In genomic region chr12:48817957-48818830, GRCh38 we compare ENCODE assay signal across 8 cellular contexts. TPM values are rescaled to one million over a fixed set of nuclear protein-coding genes. Genes with fewer than 3 reads are reported as not detected.
DNase-seq lines count a peak whose midpoint lies in the region; ATAC-seq and TF ChIP-seq lines count a peak whose summit lies in the region.

TSS of gene CACNB3 (plus strand) at chr12:48818496. CDS start at chr12:48818930, 434 bp downstream.

- intact Hi-C loops in body of pancreas (cut with DNase I), result no loop called here

- peak within 1 kb of the TSS; percentile 96 for H3K4me2 ChIP-seq in smooth muscle cell

- peak within 1 kb of the TSS; percentile 91 for H2AFZ ChIP-seq in smooth muscle cell (ENCODE audit: low read depth)

- DNase-seq in NCI-H446 (lab: John Stamatoyannopoulos, UW), result peak; percentile 14 to 56
- DNase-seq in NCI-H446 treated with DMSO at 0.1 percent for 48 hours (lab: John Stamatoyannopoulos, UW), result no peak
- DNase-seq in NCI-H128 (lab: John Stamatoyannopoulos, UW; ENCODE audit: unreplicated experiment), result peak; percentile 90
- peak; percentile 68 for DNase-seq in UCSD-AML1 (lab: John Stamatoyannopoulos, UW; ENCODE audit: unreplicated experiment)
- DNase-seq in body of pancreas, result peak; percentile 55 to 67 (median 64)
- peak; percentile 81 for DNase-seq in iPS-NIHi7 (ENCODE audit: extremely low spot score)
- no peak for DNase-seq in smooth muscle cell (lab: John Stamatoyannopoulos, UW; ENCODE audit: unreplicated experiment)

- H3K9ac ChIP-seq in smooth muscle cell (ENCODE audit: low read depth), result peak within 1 kb of the TSS; percentile 56

- TF ChIP-seq POLR2A in body of pancreas (IDR thresholded peaks at IDR 0.05), result peak in 1 of 3 donors; percentile 20

- no peak for TF ChIP-seq CTCF in body of pancreas (IDR thresholded peaks at IDR 0.05)
- no peak for TF ChIP-seq CTCF in smooth muscle cell (IDR thresholded peaks at IDR 0.05; ENCODE audit: borderline replicate concordance, insufficient read depth, poor library complexity, severe bottlenecking)

- H3K27me3 ChIP-seq in body of pancreas (no peaks in the 10 kb centered on the region), smooth muscle cell (ENCODE audit: low read depth) (no peaks in the 10 kb centered on the region)

- H3K4me3 ChIP-seq in body of pancreas (peak within 1 kb of the TSS; percentile 36 to 57), smooth muscle cell (peak within 1 kb of the TSS; percentile 87)

- peaks cover 36% of the 10 kb centered on the region for H3K4me1 ChIP-seq in body of pancreas
- H3K4me1 ChIP-seq in smooth muscle cell (ENCODE audit: low read depth), result peaks cover 33% of the 10 kb centered on the region

- H3F3A ChIP-seq in smooth muscle cell (ENCODE audit: low read depth), result no peaks in the 10 kb centered on the region

- H3K36me3 ChIP-seq in body of pancreas (replicated peaks in 1 of 2; ENCODE audit: insufficient read depth in 1 of 2, low read depth in 2 of 2), result no peaks in the 10 kb centered on the region
- H3K36me3 ChIP-seq in smooth muscle cell (ENCODE audit: low read depth), result no peaks in the 10 kb centered on the region

- no peaks in the 10 kb centered on the region for H3K9me3 ChIP-seq in body of pancreas
- no peaks in the 10 kb centered on the region for H3K9me3 ChIP-seq in smooth muscle cell (replicated peaks; ENCODE audit: low read depth)

- H4K20me1 ChIP-seq in smooth muscle cell (ENCODE audit: low read depth), result peaks cover 13% of the 10 kb centered on the region

- H3K27ac ChIP-seq in body of pancreas (no peak within 1 kb of the TSS), smooth muscle cell (ENCODE audit: low read depth) (no peak within 1 kb of the TSS)

- 0 to 1% methylated on average over 34 to 75 of the region's 78 CpGs for WGBS in body of pancreas, 2 donors
- WGBS in smooth muscle cell (ENCODE audit: low lambda C conversion rate), result 3% methylated on average over 7 of the region's 78 CpGs

- no peaks in the 10 kb centered on the region for H3K79me2 ChIP-seq in smooth muscle cell (ENCODE audit: low read depth)

- ATAC-seq in body of pancreas, result no peak
- ATAC-seq in HG03039 (IDR thresholded peaks at IDR 0.05; ENCODE audit: unreplicated experiment), result no peak

RNA-seq across cellular contexts. Expression of gene CACNB3, which starts in this region (rescaled TPM):
- total RNA-seq in body of pancreas, result 1 to 10 TPM; 4.0 to 6.7 TPM
- 16.7 and 18.5 TPM in 2 replicates for total RNA-seq in smooth muscle cell
- 21.7 and 33.4 TPM in 2 replicates for polyA plus RNA-seq in smooth muscle cell

Comparison
In these comparisons a context has a peak if more than half of its experiments do, and no peak if none do; other contexts are left out.
1. DNase-seq: peak in NCI-H446 (2 of 2), NCI-H128 (single experiment), UCSD-AML1 (single experiment), body of pancreas (4 of 4) and iPS-NIHi7 (single experiment); none in NCI-H446 treated with DMSO at 0.1 percent for 48 hours (single experiment) and smooth muscle cell (single experiment).